In genomic region chr16:47330562-47330961, GRCh38 we compare ENCODE assay signal across 5 cellular contexts.
DNase-seq lines count a peak whose midpoint lies in the region; ATAC-seq, FAIRE-seq and TF ChIP-seq lines count a peak whose summit lies in the region.
"Not testable (repeated sequence)": the region's sequence is repeated elsewhere in the genome, so short reads cannot be mapped to it uniquely, and the experiment has no call there.

No MANE protein-coding gene starts in this region.

- BruUV-seq in GM12878 (replicated peaks; lab: Mats Ljungman, UMichigan), result not testable (repeated sequence)

- SMC1A ChIA-PET in GM12878 (lab: Charles Lee; ENCODE audit: uncharacterized antibody, unreplicated experiment), result not testable (repeated sequence)

- H3K9ac ChIP-seq in GM12878 (ENCODE audit: control insufficient read depth, insufficient read depth, low read length), result not testable (repeated sequence)

- not testable (repeated sequence) for TF ChIP-seq EP300 in GM12878 (IDR thresholded peaks at IDR 0.05; ENCODE audit: borderline replicate concordance in 1 of 2, control insufficient read depth in 1 of 2, low read depth in 2 of 2, low read length in 2 of 2)

- DNase-seq in GM18507 (ENCODE audit: extremely low spot score, insufficient read length, low read depth); GM12878 (ENCODE audit: low read depth, low spot score); neural crest cell (ENCODE audit: low read depth, low spot score): not testable (repeated sequence)

- H3K27me3 ChIP-seq in GM12878 (replicated peaks in 1 of 2; ENCODE audit: control insufficient read depth in 2 of 2, insufficient read depth in 2 of 2, low read length in 1 of 2), result not testable (repeated sequence)

- H3K36me3 Mint-ChIP-seq in neural crest cell (ENCODE audit: low read depth), result peaks cover 18% of the 10 kb centered on the region

- ATAC-seq in GM19468 (IDR thresholded peaks at IDR 0.05; ENCODE audit: extremely low read depth, unreplicated experiment) (peak; percentile 32), HG03354 (IDR thresholded peaks at IDR 0.05; ENCODE audit: poor library complexity, severe bottlenecking, unreplicated experiment) (peak; percentile 44), GM12878 (peak; percentile 61)

- H3K9me3 Mint-ChIP-seq in neural crest cell, result not testable (repeated sequence)

- H3K79me2 ChIP-seq in GM12878 (ENCODE audit: control insufficient read depth, insufficient read depth, low read length), result not testable (repeated sequence)

- intact Hi-C loops in GM12878 (cut with micrococcal nuclease; ENCODE audit: unreplicated experiment), result not testable (repeated sequence)

- not testable (repeated sequence) for H4K20me1 ChIP-seq in GM12878 (ENCODE audit: control insufficient read depth, insufficient read depth)

- not testable (repeated sequence) for TF ChIP-seq CTCF in GM12878 (IDR thresholded peaks at IDR 0.05 in 2 of 3, conservative IDR thresholded peaks at IDR 0.05 in 1 of 3; ENCODE audit: control insufficient read depth in 2 of 3, extremely low read depth in 1 of 3, insufficient read depth in 1 of 3, low read depth in 3 of 3, low read length in 3 of 3); neural crest cell (conservative IDR thresholded peaks at IDR 0.05)

- RAD21 ChIA-PET in GM12878 (lab: Charles Lee; ENCODE audit: unreplicated experiment), result interaction anchor here (1.7 kb wide), 1 partner anchor 8 kb away, joined by 4 read pairs; no protein-coding TSS in a partner anchor

- not testable (repeated sequence) for TF ChIP-seq POLR2A in GM12878 (IDR thresholded peaks at IDR 0.05; ENCODE audit: low read depth, low read length)

- H3K9me3 ChIP-seq in GM12878 (replicated peaks; ENCODE audit: control insufficient read depth, insufficient read depth, low read length), result not testable (repeated sequence)

- CTCF ChIA-PET in GM12878 (lab: Yijun Ruan, JAX), result not testable (repeated sequence)

- WGBS in GM12878 (ENCODE audit: insufficient coverage, insufficient replicate concordance, low lambda C conversion rate, missing lambda C conversion rate), result 41% methylated on average over 3 of the region's 3 CpGs

- in situ Hi-C loops in GM12878 (cut with MboI), result not testable (repeated sequence)

- FAIRE-seq in GM18507 (lab: Jason Lieb, UNC), result peak; percentile 54
- not testable (repeated sequence) for FAIRE-seq in GM12878 (lab: Jason Lieb, UNC)

- not testable (repeated sequence) for H3K4me3 Mint-ChIP-seq in neural crest cell

- H3K27ac ChIP-seq in GM12878 (ENCODE audit: control insufficient read depth, insufficient read depth), result not testable (repeated sequence)

- not testable (repeated sequence) for H3K36me3 ChIP-seq in GM12878 (ENCODE audit: control insufficient read depth in 2 of 2, insufficient read depth in 2 of 2, low read length in 1 of 2)

- TF ChIP-seq RAD21 in GM12878 (IDR thresholded peaks at IDR 0.05; ENCODE audit: insufficient read depth, low read depth, low read length), result not testable (repeated sequence)

- H3K4me2 ChIP-seq in GM12878 (ENCODE audit: control insufficient read depth, insufficient read depth), result peak overlapping the region; percentile 22

- peaks cover 15% of the 10 kb centered on the region for H3K4me1 Mint-ChIP-seq in neural crest cell

- not testable (repeated sequence) for H3K4me1 ChIP-seq in GM12878 (ENCODE audit: control insufficient read depth, insufficient read depth, low read length)

- not testable (repeated sequence) for H2AFZ ChIP-seq in GM12878 (ENCODE audit: control insufficient read depth, low read depth, low read length)

- H3K4me3 ChIP-seq in GM12878, result not testable (repeated sequence)

- peak overlapping the region; percentile 20 for H3K27ac Mint-ChIP-seq in neural crest cell (ENCODE audit: unreplicated experiment)

- POLR2A ChIA-PET in GM12878 (lab: Charles Lee), result not testable (repeated sequence)

- not testable (repeated sequence) for H3K27me3 Mint-ChIP-seq in neural crest cell (ENCODE audit: low read depth)

TF ChIP-seq in GM12878, 131 proteins besides CTCF, POLR2A, EP300 and RAD21:
- TF ChIP-seq MEF2B (IDR thresholded peaks at IDR 0.05; ENCODE audit: partially characterized antibody, poor library complexity, severe bottlenecking) (peak; percentile 18), ATF7 (IDR thresholded peaks at IDR 0.05; ENCODE audit: low read depth) (peak; percentile 38; the same call in 1 of the 2 replicates), NBN (IDR thresholded peaks at IDR 0.05) (0 out of 2 replicates have a peak, but pooled peaks have one; percentile 28), RUNX3 (IDR thresholded peaks at IDR 0.05; ENCODE audit: low read length) (peak; percentile 48), POU2F2 (IDR thresholded peaks at IDR 0.05; ENCODE audit: borderline replicate concordance, low read depth, low read length) (peak; percentile 36; the same call in 1 of the 3 replicates), MTA2 (IDR thresholded peaks at IDR 0.05; ENCODE audit: low read depth) (peak; percentile 62; the same call in 1 of the 2 replicates)
